In the genomic region with DNA sequence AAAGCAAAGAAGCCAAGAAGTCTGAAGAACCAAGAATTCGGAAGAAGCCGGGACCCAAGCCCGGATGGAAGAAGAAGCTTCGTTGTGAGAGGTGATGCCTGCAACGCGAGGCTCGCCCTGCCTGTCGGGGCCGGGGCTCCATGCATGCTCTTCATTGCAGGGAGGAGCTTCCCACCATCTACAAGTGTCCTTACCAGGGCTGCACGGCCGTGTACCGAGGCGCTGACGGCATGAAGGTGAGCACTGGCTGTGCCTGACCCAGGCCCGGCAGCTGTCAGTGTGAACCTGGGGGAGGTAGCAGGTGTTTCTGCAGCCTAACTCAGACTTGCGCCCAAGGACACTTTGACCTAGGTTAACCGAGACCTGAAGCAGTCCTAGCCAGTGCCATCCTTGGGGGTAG, we compare ENCODE assay signal across 13 cellular contexts. TPM values are rescaled to one million over a fixed set of nuclear protein-coding genes. Genes with fewer than 3 reads are reported as not detected.
A peak's percentile ranks its signal among the peaks of the same experiment; 100 is the strongest.
DNase-seq lines count a peak whose midpoint lies in the region; ATAC-seq and TF ChIP-seq lines count a peak whose summit lies in the region.
"Had no signal": no experiment of that assay in that cellular context is flagged by ENCODE, and none has a peak within 500 bp of the region (broad histone marks: within the 10 kb centered on the region; RNA-seq: fewer than 3 reads in every experiment).

No MANE protein-coding gene starts in this region.

- H3K27me3 ChIP-seq in endodermal cell (ENCODE audit: control insufficient read depth, insufficient read depth, low read length, poor library complexity, severe bottlenecking) (no peaks in the 10 kb centered on the region), right atrium auricular region (no peaks in the 10 kb centered on the region)

- H3K27me3 Mint-ChIP-seq in CD14-positive monocyte (ENCODE audit: low read depth in 3 of 3) (peaks cover 0 to 4% (median 1%) of the 10 kb centered on the region in 3 donors), endodermal cell (ENCODE audit: insufficient read depth) (no peaks in the 10 kb centered on the region)
- H3K27me3 Mint-ChIP-seq: CD8-positive, alpha-beta memory T cell had no signal

- H3K36me3 Mint-ChIP-seq in CD14-positive monocyte (peaks cover 83 to 99% of the 10 kb centered on the region in 2 donors), endodermal cell (ENCODE audit: low read depth) (peaks cover 82% of the 10 kb centered on the region)
- H3K36me3 Mint-ChIP-seq in stimulated activated effector memory CD8-positive, alpha-beta T cell treated with anti-CD3 and anti-CD28 coated beads, Interleukin-12 subunit alpha, Interleukin-12 subunit beta, amount 100 ng/mL, for 72 hours: peaks cover 100% of the 10 kb centered on the region

- ATAC-seq in stimulated activated effector memory CD8-positive, alpha-beta T cell treated with anti-CD3 and anti-CD28 coated beads, Interleukin-12 subunit alpha, Interleukin-12 subunit beta, amount 100 ng/mL, for 72 hours: no peak
- ATAC-seq: A549, GM12878, GM23338 had no signal

- DNase-seq in CD14-positive monocyte (ENCODE audit: low spot score): no peak
- peak; percentile 44 for DNase-seq in endodermal cell
- DNase-seq in stimulated activated effector memory CD8-positive, alpha-beta T cell treated with anti-CD3 and anti-CD28 coated beads, Interleukin-12 subunit alpha, Interleukin-12 subunit beta, amount 100 ng/mL, for 72 hours (ENCODE audit: low spot score in 2 of 2): no peak
- DNase-seq in SKM-1 treated with dmso at 0.1 percent for 144 hours (lab: John Stamatoyannopoulos, UW; ENCODE audit: unreplicated experiment): no peak
- DNase-seq in right atrium auricular region (ENCODE audit: low spot score): no peak
- DNase-seq: CD8-positive, alpha-beta memory T cell; DMS53; H7; IMR-90 had no signal

- H3K27ac ChIP-seq in endodermal cell (ENCODE audit: low read depth, low read length): no peak overlapping the region
- no peak overlapping the region for H3K27ac ChIP-seq in right atrium auricular region
- H3K27ac ChIP-seq: A549 had no signal

- peak; percentile 5 for TF ChIP-seq POLR2A in GM18951 (IDR thresholded peaks at IDR 0.05; ENCODE audit: extremely low read depth, insufficient read depth, insufficient read length)

- H3K4me1 Mint-ChIP-seq in CD14-positive monocyte (peaks cover 2% of the 10 kb centered on the region), endodermal cell (no peaks in the 10 kb centered on the region)
- H3K4me1 Mint-ChIP-seq in stimulated activated effector memory CD8-positive, alpha-beta T cell treated with anti-CD3 and anti-CD28 coated beads, Interleukin-12 subunit alpha, Interleukin-12 subunit beta, amount 100 ng/mL, for 72 hours: peaks cover 58% of the 10 kb centered on the region

- H3K36me3 ChIP-seq in endodermal cell (ENCODE audit: control insufficient read depth, insufficient read depth, low read length) (peaks cover 88% of the 10 kb centered on the region), right atrium auricular region (peaks cover 96% of the 10 kb centered on the region)

- intact Hi-C loops in CD14-positive monocyte (cut with micrococcal nuclease): no loop called here

- in situ Hi-C loops in GM18951 (cut with MboI; ENCODE audit: low sequenced_read_pairs, unreplicated experiment): no loop called here

- H3K4me1 ChIP-seq in endodermal cell (ENCODE audit: control insufficient read depth, insufficient read depth, low read length): no peaks in the 10 kb centered on the region
- H3K4me1 ChIP-seq in right atrium auricular region: no peaks in the 10 kb centered on the region
- H3K4me1 ChIP-seq: A549 had no signal

- H3K9ac ChIP-seq in endodermal cell (ENCODE audit: extremely low read depth, low read length, poor library complexity, severe bottlenecking): no peak overlapping the region

- H3K4me3 Mint-ChIP-seq in CD14-positive monocyte (no peak overlapping the region), endodermal cell (no peak overlapping the region)
- H3K4me3 Mint-ChIP-seq in stimulated activated effector memory CD8-positive, alpha-beta T cell treated with anti-CD3 and anti-CD28 coated beads, Interleukin-12 subunit alpha, Interleukin-12 subunit beta, amount 100 ng/mL, for 72 hours: no peak overlapping the region
- H3K4me3 Mint-ChIP-seq: GM23338 had no signal

- H3K4me3 ChIP-seq in endodermal cell (ENCODE audit: low read length): no peak overlapping the region
- no peak overlapping the region for H3K4me3 ChIP-seq in right atrium auricular region
- H3K4me3 ChIP-seq: A549, GM12878, GM23338 had no signal

- 95 to 96% methylated on average over 14 to 17 of the region's 17 CpGs for WGBS in endodermal cell (ENCODE audit: insufficient coverage in 1 of 2, insufficient read length in 1 of 2), 2 experiments

- no peak for TF ChIP-seq CTCF in CD14-positive monocyte (IDR thresholded peaks at IDR 0.05)
- TF ChIP-seq CTCF in endodermal cell (conservative IDR thresholded peaks at IDR 0.05): no peak
- no peak for TF ChIP-seq CTCF in right atrium auricular region (IDR thresholded peaks at IDR 0.05)

- H3K27ac Mint-ChIP-seq in CD14-positive monocyte (peak overlapping the region in 4 of 7 donors; percentile 14 to 70 (median 30)), endodermal cell (no peak overlapping the region)
- peak overlapping the region; percentile 88 for H3K27ac Mint-ChIP-seq in stimulated activated effector memory CD8-positive, alpha-beta T cell treated with anti-CD3 and anti-CD28 coated beads, Interleukin-12 subunit alpha, Interleukin-12 subunit beta, amount 100 ng/mL, for 72 hours
- H3K27ac Mint-ChIP-seq: GM23338 had no signal

- H3K9me3 Mint-ChIP-seq in CD14-positive monocyte (peaks cover 0 to 2% (median 0%) of the 10 kb centered on the region in 7 donors), endodermal cell (no peaks in the 10 kb centered on the region)
- no peaks in the 10 kb centered on the region for H3K9me3 Mint-ChIP-seq in stimulated activated effector memory CD8-positive, alpha-beta T cell treated with anti-CD3 and anti-CD28 coated beads, Interleukin-12 subunit alpha, Interleukin-12 subunit beta, amount 100 ng/mL, for 72 hours
- H3K9me3 Mint-ChIP-seq: CD8-positive, alpha-beta memory T cell; GM23338 had no signal

- H3K9me3 ChIP-seq in endodermal cell (ENCODE audit: control insufficient read depth, low read length): no peaks in the 10 kb centered on the region
- no peaks in the 10 kb centered on the region for H3K9me3 ChIP-seq in right atrium auricular region
- H3K9me3 ChIP-seq: A549 had no signal

RNA-seq across cellular contexts. Expression of a gene that starts 12.0 kb away (rescaled TPM):
- polyA plus RNA-seq in CD14-positive monocyte: 1 to 10 TPM; 2.2 to 3.2 TPM
- 10 to 100 TPM; 28.2 to 32.6 TPM for total RNA-seq in endodermal cell
- 22.9 TPM for polyA plus RNA-seq in endodermal cell (2013, experiment 1 of 2)
- 15.8 TPM for polyA plus RNA-seq in endodermal cell (2013, experiment 2 of 2)
- total RNA-seq in right atrium auricular region: 10 to 100 TPM; 10.0 to 11.1 TPM

RNA-seq across cellular contexts. Expression of a gene that starts 12.6 kb away (rescaled TPM):
- polyA plus RNA-seq in CD14-positive monocyte: 1 to 10 TPM; 1.2 to 1.6 TPM
- 10 to 100 TPM in 1 of 2 donors, 1 to 10 TPM in 1; 7.4 to 10.0 TPM for total RNA-seq in endodermal cell
- 12.8 TPM for polyA plus RNA-seq in endodermal cell (2013, experiment 1 of 2)
- 10.7 TPM for polyA plus RNA-seq in endodermal cell (2013, experiment 2 of 2)
- 10 to 100 TPM in 1 of 2 donors, 1 to 10 TPM in 1; 7.3 to 11.3 TPM for total RNA-seq in right atrium auricular region

RNA-seq across cellular contexts. Expression of a gene that starts 31.8 kb away (rescaled TPM):
- polyA plus RNA-seq in CD14-positive monocyte: 10 to 100 TPM in 1 of 2 donors, 1 to 10 TPM in 1; 10.0 to 15.1 TPM
- total RNA-seq in endodermal cell (10 to 100 TPM; 22.9 to 28.8 TPM), right atrium auricular region (10 to 100 TPM in 1 of 2 donors, 1 to 10 TPM in 1; 5.9 to 12.7 TPM)
- polyA plus RNA-seq in endodermal cell (2013, experiment 1 of 2): 8.1 TPM
- 8.7 TPM for polyA plus RNA-seq in endodermal cell (2013, experiment 2 of 2)

RNA-seq across cellular contexts. Expression of a gene that starts 46.8 kb away (rescaled TPM):
- polyA plus RNA-seq in CD14-positive monocyte: 10 to 100 TPM; 16.5 to 18.3 TPM
- 100 to 1,000 TPM; 108 to 123 TPM for total RNA-seq in endodermal cell
- polyA plus RNA-seq in endodermal cell (2013, experiment 1 of 2): 95.5 TPM
- 113 TPM for polyA plus RNA-seq in endodermal cell (2013, experiment 2 of 2)
- total RNA-seq in right atrium auricular region: 10 to 100 TPM; 13.8 to 20.2 TPM
